In genomic region chr3:69031635-69032034, GRCh38 we compare ENCODE assay signal across 21 cellular contexts.
"Had no signal": no experiment of that assay in that cellular context is flagged by ENCODE, and none has a peak within 500 bp of the region (broad histone marks: within the 10 kb centered on the region; RNA-seq: fewer than 3 reads in every experiment).

No MANE protein-coding gene starts in this region.

- H3K4me3 ChIP-seq: body of pancreas, colonic mucosa, mucosa of descending colon, right atrium auricular region, testis, upper lobe of left lung had no signal

- H3K27me3 Mint-ChIP-seq: activated naive CD8-positive, alpha-beta T cell; naive B cell; progenitor cell of endocrine pancreas had no signal

- H3K4me3 Mint-ChIP-seq: activated naive CD8-positive, alpha-beta T cell; activated T-helper 1 cell treated with anti-CD3 and anti-CD28 coated beads, Interleukin-12 subunit alpha, Interleukin-12 subunit beta, Interleukin-2, Interleukin-4 antibody, amounts not matched to agents 30 ng/mL and 10 ng/mL and 1 ng/mL, durations not matched to agents 14 hours and 24 hours and 36 hours; endodermal cell; naive B cell; neural crest cell had no signal

- H3K27ac Mint-ChIP-seq: endodermal cell, progenitor cell of endocrine pancreas had no signal

- H3K4me1 Mint-ChIP-seq: endodermal cell, neural crest cell had no signal

- H3K9me3 Mint-ChIP-seq: activated T-helper 1 cell treated with anti-CD3 and anti-CD28 coated beads, Interleukin-12 subunit alpha, Interleukin-12 subunit beta, Interleukin-2, Interleukin-4 antibody, amounts not matched to agents 30 ng/mL and 10 ng/mL and 1 ng/mL, durations not matched to agents 14 hours and 24 hours and 36 hours; endodermal cell; naive B cell; neural crest cell had no signal

- ATAC-seq: body of pancreas, esophagus mucosa, left cardiac atrium, mucosa of descending colon had no signal

- H3K27me3 ChIP-seq: body of pancreas, colonic mucosa, right atrium auricular region, testis, upper lobe of left lung had no signal

- H3K9me3 ChIP-seq: body of pancreas, colonic mucosa, mucosa of descending colon, right atrium auricular region, testis, upper lobe of left lung had no signal

- H3K27ac ChIP-seq: body of pancreas, colonic mucosa, right atrium auricular region, testis, upper lobe of left lung, WERI-Rb-1 had no signal

- H3K4me1 ChIP-seq: body of pancreas, colonic mucosa, right atrium auricular region, testis, upper lobe of left lung had no signal

- DNase-seq: activated CD4-positive, alpha-beta T cell treated with anti-CD3 and anti-CD28 coated beads for 1 hour; amygdala; body of pancreas; caudate nucleus; colonic mucosa; endodermal cell; left cardiac atrium; mucosa of descending colon; naive B cell; small intestine; stimulated activated CD4-positive, alpha-beta T cell treated with anti-CD3 and anti-CD28 coated beads, Interleukin-15, amount 100 ng/mL, for 24 hours; stimulated activated CD4-positive, alpha-beta T cell treated with anti-CD3 and anti-CD28 coated beads, Interleukin-2, amount 100 ng/mL, for 48 hours; testis; upper lobe of left lung; WERI-Rb-1 had no signal
